ENCODE assay signal across 21 cellular contexts in genomic region chr12:25278274-25278673, GRCh38. TPM values are rescaled to one million over a fixed set of nuclear protein-coding genes. Genes with fewer than 3 reads are reported as not detected.
A peak's percentile ranks its signal among the peaks of the same experiment; 100 is the strongest.
DNase-seq lines count a peak whose midpoint lies in the region; ATAC-seq, FAIRE-seq and TF ChIP-seq lines count a peak whose summit lies in the region.
"Had no signal": no experiment of that assay in that cellular context is flagged by ENCODE, and none has a peak within 500 bp of the region (broad histone marks: within the 10 kb centered on the region; RNA-seq: fewer than 3 reads in every experiment).

No MANE protein-coding gene starts in this region.

- dilution Hi-C loops in IMR-90 (cut with HindIII; ENCODE audit: low sequenced_read_pairs, unreplicated experiment) = no loop called here

- H2AFZ ChIP-seq in HepG2 (ENCODE audit: low read length) (no peak overlapping the region), IMR-90 (replicated peaks; ENCODE audit: low read length, poor library complexity) (no peak overlapping the region), K562 (ENCODE audit: low read depth, low read length) (no peak overlapping the region), H1 (ENCODE audit: low read length) (no peak overlapping the region)

- H2BK15ac ChIP-seq in IMR-90 (ENCODE audit: low read depth, low read length) = 0 out of 3 replicates have a peak overlapping the region, but pooled peaks have one; percentile 42
- no peak overlapping the region for H2BK15ac ChIP-seq in H1 (ENCODE audit: low read length)

- H3K4me1 ChIP-seq in HepG2 (ENCODE audit: insufficient read depth, low read length) (peaks cover 12% of the 10 kb centered on the region), right lobe of liver (peaks cover 0 to 21% (median 0%) of the 10 kb centered on the region in 4 donors), IMR-90 (ENCODE audit: control insufficient read depth, insufficient read depth, low read length) (peaks cover 4% of the 10 kb centered on the region), K562 (replicated peaks in 1 of 2; ENCODE audit: control insufficient read depth in 2 of 2, insufficient read depth in 2 of 2, low read length in 2 of 2) (peaks cover 0 to 12% of the 10 kb centered on the region in 2 experiments; a peak in 4 of 5 replicates), H1 (replicated peaks in 1 of 4; ENCODE audit: control insufficient read depth in 3 of 4, insufficient read depth in 4 of 4, low read length in 3 of 4) (no peaks in the 10 kb centered on the region)

- FAIRE-seq in HepG2 (lab: Jason Lieb, UNC) (no peak), K562 (lab: Jason Lieb, UNC) (no peak), H1 (lab: Jason Lieb, UNC) (no peak)
- FAIRE-seq: D721Med, GM12891, GM19239 had no signal

- POLR2A ChIA-PET in HepG2 (lab: Yijun Ruan, JAX) = no interaction called here
- POLR2A ChIA-PET in IMR-90 (lab: Charles Lee; ENCODE audit: unreplicated experiment) = no interaction called here
- POLR2A ChIA-PET in K562 (lab: Yijun Ruan, JAX) = no interaction called here
- POLR2A ChIA-PET in H1 (lab: Charles Lee; ENCODE audit: partially characterized antibody) = no interaction called here

- H3K9ac ChIP-seq in HepG2 (ENCODE audit: insufficient read depth, low read depth, low read length) (no peak overlapping the region), IMR-90 (ENCODE audit: low read depth, low read length) (no peak overlapping the region), K562 (ENCODE audit: insufficient read depth in 1 of 2, low read depth in 2 of 2, low read length in 2 of 2) (no peak overlapping the region), H1 (replicated peaks in 1 of 4; ENCODE audit: extremely low read depth in 1 of 4, low read depth in 3 of 4, low read length in 3 of 4) (no peak overlapping the region)
- H3K9ac ChIP-seq: BLaER1 treated with 17β-estradiol and CSF1 and Interleukin-3, amounts not matched to agents 10 nM and 100 nM had no signal

- H3K4me3 ChIP-seq in HepG2 (replicated peaks in 1 of 3; ENCODE audit: insufficient read depth in 1 of 3, low read depth in 2 of 3, low read length in 3 of 3) (no peak overlapping the region), right lobe of liver (no peak overlapping the region), IMR-90 (ENCODE audit: insufficient read depth, low read depth, low read length) (no peak overlapping the region), K562 (no peak overlapping the region), H1 (ENCODE audit: extremely low read depth in 1 of 4, insufficient read depth in 2 of 4, low read depth in 3 of 4, low read length in 4 of 4) (no peak overlapping the region)
- H3K4me3 ChIP-seq: BLaER1 treated with 17β-estradiol and CSF1 and Interleukin-3, amounts not matched to agents 10 nM and 100 nM had no signal

- intact Hi-C loops in HepG2 (cut with micrococcal nuclease; ENCODE audit: unreplicated experiment) (no loop called here), right lobe of liver (cut with DNase I) (no loop called here), IMR-90 (cut with micrococcal nuclease) (no loop called here), K562 (cut with micrococcal nuclease) (no loop called here)

- no peak overlapping the region for H2BK5ac ChIP-seq in IMR-90 (ENCODE audit: low read depth, low read length, poor library complexity, severe bottlenecking)
- H2BK5ac ChIP-seq in H1 (ENCODE audit: low read depth, low read length) = no peak overlapping the region

- no peak overlapping the region for H2AK9ac ChIP-seq in IMR-90 (replicated peaks; ENCODE audit: low read depth, low read length, poor library complexity)

- H3K23ac ChIP-seq in IMR-90 (ENCODE audit: low read depth, low read length) (no peak overlapping the region), H1 (ENCODE audit: insufficient read length) (no peak overlapping the region)

- H3K23me2 ChIP-seq in H1 (ENCODE audit: low read depth, low read length) = no peaks in the 10 kb centered on the region

- H2BK20ac ChIP-seq in IMR-90 (ENCODE audit: low read depth, low read length) = no peak overlapping the region
- no peak overlapping the region for H2BK20ac ChIP-seq in H1 (ENCODE audit: low read length)

- H4K8ac ChIP-seq in IMR-90 (ENCODE audit: low read depth in 2 of 2, low read length in 2 of 2) (no peak overlapping the region), H1 (ENCODE audit: extremely low read depth, insufficient read depth, low read length) (no peak overlapping the region; the same call in 1 of the 2 replicates)

- TF ChIP-seq CTCF in HepG2 (CRISPR knock-in tag; IDR thresholded peaks at IDR 0.05) = no peak
- TF ChIP-seq CTCF in right lobe of liver (IDR thresholded peaks at IDR 0.05) = no peak
- TF ChIP-seq CTCF in IMR-90 (conservative IDR thresholded peaks at IDR 0.05; ENCODE audit: low read depth, low read length) = no peak
- no peak for TF ChIP-seq CTCF in K562 (IDR thresholded peaks at IDR 0.05 in 2 of 3, conservative IDR thresholded peaks at IDR 0.05 in 1 of 3; ENCODE audit: insufficient read depth in 2 of 3, low read depth in 1 of 3, low read length in 3 of 3)
- TF ChIP-seq CTCF in H1 (IDR thresholded peaks at IDR 0.05; ENCODE audit: control extremely low read depth in 1 of 3, insufficient read depth in 1 of 3, low read depth in 1 of 3, low read length in 3 of 3) = no peak

- H3K56ac ChIP-seq in IMR-90 (ENCODE audit: extremely low read depth, insufficient read depth, low read length) = no peak overlapping the region
- no peak overlapping the region for H3K56ac ChIP-seq in H1 (replicated peaks; ENCODE audit: insufficient read length, low read depth, low read length)

- CTCF ChIA-PET in HepG2 (lab: Yijun Ruan, JAX; ENCODE audit: low intra/inter-chr PET ratio, low total read pairs) = no interaction called here
- CTCF ChIA-PET in IMR-90 (lab: Yijun Ruan, JAX) = no interaction called here
- CTCF ChIA-PET in K562 (lab: Yijun Ruan, JAX; ENCODE audit: low intra/inter-chr PET ratio) = no interaction called here
- CTCF ChIA-PET in H1 (lab: Charles Lee; ENCODE audit: partially characterized antibody) = no interaction called here

- 62% methylated on average over 6 of the region's 6 CpGs for WGBS in HepG2 (ENCODE audit: low lambda C conversion rate)
- WGBS in right lobe of liver (ENCODE audit: insufficient coverage, low coverage, low lambda C conversion rate, missing lambda C conversion rate) = 89% methylated on average over 6 of the region's 6 CpGs
- WGBS in IMR-90 (ENCODE audit: extremely low coverage in 2 of 2, insufficient read length in 1 of 2), 2 experiments = no CpG with 5 or more reads among the region's 6 CpGs
- 50% methylated on average over 6 of the region's 6 CpGs for WGBS in K562 (ENCODE audit: insufficient coverage, low coverage, missing lambda C conversion rate)
- WGBS in H1 (ENCODE audit: extremely low coverage in 1 of 2, insufficient coverage in 1 of 2, insufficient read length in 1 of 2, insufficient replicate concordance in 2 of 2, low coverage in 1 of 2, low lambda C conversion rate in 2 of 2, missing lambda C conversion rate in 1 of 2), 2 experiments = 94% methylated on average over 6 of the region's 6 CpGs; no CpG with 5 or more reads in 1 of the 2 experiments

- H4K5ac ChIP-seq in IMR-90 (ENCODE audit: low read depth, low read length) = no peak overlapping the region
- H4K5ac ChIP-seq in H1 (ENCODE audit: insufficient read length, low read depth, low read length) = no peak overlapping the region

- H4K20me1 ChIP-seq in HepG2 (ENCODE audit: insufficient read depth, low read length) (no peaks in the 10 kb centered on the region), IMR-90 (ENCODE audit: insufficient read depth, low read length) (peaks cover 3% of the 10 kb centered on the region; the same call in 1 of the 2 replicates), K562 (replicated peaks; ENCODE audit: control insufficient read depth, insufficient read depth, low read length) (no peaks in the 10 kb centered on the region), H1 (replicated peaks in 1 of 2; ENCODE audit: control insufficient read depth in 1 of 2, insufficient read depth in 2 of 2, low read length in 2 of 2) (no peaks in the 10 kb centered on the region)
- H4K20me1 ChIP-seq: BLaER1 treated with 17β-estradiol and CSF1 and Interleukin-3, amounts not matched to agents 10 nM and 100 nM had no signal

- H2BK120ac ChIP-seq in IMR-90 (ENCODE audit: low read depth, low read length) (no peak overlapping the region), H1 (replicated peaks; ENCODE audit: low read depth, low read length) (no peak overlapping the region)

- H2BK12ac ChIP-seq in H1 (ENCODE audit: low read depth, low read length) = no peak overlapping the region

- H3K9me1 ChIP-seq in IMR-90 (ENCODE audit: insufficient read depth, low read length) = no peaks in the 10 kb centered on the region
- H3K9me1 ChIP-seq in K562 (ENCODE audit: control insufficient read depth, insufficient read depth, low read length) = no peaks in the 10 kb centered on the region

- H3K79me2 ChIP-seq in HepG2 (ENCODE audit: insufficient read depth, low read length) (no peaks in the 10 kb centered on the region), K562 (ENCODE audit: control insufficient read depth, insufficient read depth, low read length) (no peaks in the 10 kb centered on the region), H1 (ENCODE audit: control insufficient read depth in 1 of 2, insufficient read depth in 2 of 2, low read length in 2 of 2) (no peaks in the 10 kb centered on the region)

- no peak overlapping the region for H4K91ac ChIP-seq in IMR-90 (ENCODE audit: insufficient read depth, low read depth, low read length)
- H4K91ac ChIP-seq in H1 (replicated peaks; ENCODE audit: insufficient read length, low read length) = no peak overlapping the region

- no peak for DNase-seq in HepG2 (ENCODE audit: low spot score)
- DNase-seq in right lobe of liver = no peak
- no peak for DNase-seq in IMR-90
- no peak for DNase-seq in K562 (ENCODE audit: extremely low read depth in 1 of 4, low spot score in 3 of 4)
- no peak for DNase-seq in H1 (ENCODE audit: low read depth in 1 of 2, low spot score in 2 of 2)
- no peak for DNase-seq in glomerular visceral epithelial cell (ENCODE audit: extremely low spot score)
- DNase-seq: 8988T; AML-193; Caco-2; Calu3; CD4-positive, alpha-beta T cell; CD8-positive, alpha-beta T cell; DMS79 treated with DMSO at 0.1 percent for 48 hours; GF-D8 had no signal

- TF ChIP-seq RAD21 in HepG2 (CRISPR knock-in tag; IDR thresholded peaks at IDR 0.05) (no peak), IMR-90 (IDR thresholded peaks at IDR 0.05; ENCODE audit: low read length) (no peak), K562 (CRISPR knock-in tag; conservative IDR thresholded peaks at IDR 0.05 in 1 of 2, IDR thresholded peaks at IDR 0.05 in 1 of 2) (no peak), H1 (IDR thresholded peaks at IDR 0.05 in 1 of 2, conservative IDR thresholded peaks at IDR 0.05 in 1 of 2; ENCODE audit: low read depth in 2 of 2, low read length in 2 of 2) (no peak)

- in situ Hi-C loops in HepG2 (cut with HindIII; ENCODE audit: extremely low pct_ligation_motif_present, low pct_unique_long_range_greater_than_20kb) (no loop called here), IMR-90 (cut with MboI; ENCODE audit: low sequenced_read_pairs) (no loop called here), K562 (cut with MboI) (no loop called here)

- H3K36me3 ChIP-seq in HepG2 (replicated peaks in 1 of 2; ENCODE audit: control insufficient read depth in 1 of 2, insufficient read depth in 2 of 2, low read length in 2 of 2) (no peaks in the 10 kb centered on the region), right lobe of liver (no peaks in the 10 kb centered on the region), IMR-90 (ENCODE audit: control insufficient read depth, insufficient read depth, low read length) (no peaks in the 10 kb centered on the region), K562 (ENCODE audit: control insufficient read depth, insufficient read depth, low read length) (no peaks in the 10 kb centered on the region), H1 (ENCODE audit: control insufficient read depth in 2 of 4, insufficient read depth in 4 of 4, low read length in 3 of 4) (no peaks in the 10 kb centered on the region)
- H3K36me3 ChIP-seq: BLaER1 treated with 17β-estradiol and CSF1 and Interleukin-3, amounts not matched to agents 10 nM and 100 nM had no signal

- H2AK5ac ChIP-seq in IMR-90 (ENCODE audit: low read depth, low read length) = peak overlapping the region; percentile 30; the same call in 1 of the 2 replicates
- no peak overlapping the region for H2AK5ac ChIP-seq in H1 (ENCODE audit: low read depth, low read length)

- no peaks in the 10 kb centered on the region for H3K27me3 ChIP-seq in HepG2 (ENCODE audit: control insufficient read depth in 1 of 2, insufficient read depth in 2 of 2, low read length in 2 of 2)
- H3K27me3 ChIP-seq in right lobe of liver = no peaks in the 10 kb centered on the region
- no peaks in the 10 kb centered on the region for H3K27me3 ChIP-seq in IMR-90 (ENCODE audit: control insufficient read depth, insufficient read depth, low read length)
- H3K27me3 ChIP-seq in K562 (ENCODE audit: control insufficient read depth in 2 of 2, insufficient read depth in 2 of 2, low read length in 2 of 2) = peaks cover 0 to 4% of the 10 kb centered on the region in 2 experiments; a peak in 2 of 5 replicates
- H3K27me3 ChIP-seq in H1 (replicated peaks in 1 of 4; ENCODE audit: control insufficient read depth in 3 of 4, extremely low read depth in 1 of 4, insufficient read depth in 3 of 4, low read length in 3 of 4) = no peaks in the 10 kb centered on the region
- H3K27me3 ChIP-seq: BLaER1 treated with 17β-estradiol and CSF1 and Interleukin-3, amounts not matched to agents 10 nM and 100 nM had no signal

- BruUV-seq in HepG2 (replicated peaks; lab: Mats Ljungman, UMichigan) (no TSS peak), IMR-90 (replicated peaks; lab: Mats Ljungman, UMichigan) (no TSS peak), K562 (replicated peaks; lab: Mats Ljungman, UMichigan) (no TSS peak)

- H3K18ac ChIP-seq in IMR-90 (ENCODE audit: low read depth, low read length) (no peak overlapping the region), H1 (ENCODE audit: extremely low read depth, low read length) (no peak overlapping the region)

- H3K4ac ChIP-seq in IMR-90 (ENCODE audit: low read depth, low read length) (peak overlapping the region; percentile 51; the same call in 1 of the 2 replicates), H1 (replicated peaks; ENCODE audit: insufficient read length, low read depth, low read length) (no peak overlapping the region)

- H3K9me3 ChIP-seq in HepG2 (ENCODE audit: low read length) (no peaks in the 10 kb centered on the region), right lobe of liver (no peaks in the 10 kb centered on the region), IMR-90 (ENCODE audit: control insufficient read depth, insufficient read depth, low read length) (no peaks in the 10 kb centered on the region), K562 (replicated peaks; ENCODE audit: control insufficient read depth, insufficient read depth, low read depth, low read length) (no peaks in the 10 kb centered on the region), H1 (ENCODE audit: insufficient read depth in 2 of 2, low read depth in 1 of 2, low read length in 1 of 2) (no peaks in the 10 kb centered on the region)
- H3K9me3 ChIP-seq: BLaER1 treated with 17β-estradiol and CSF1 and Interleukin-3, amounts not matched to agents 10 nM and 100 nM; Caco-2 had no signal

- H3K4me2 ChIP-seq in HepG2 (ENCODE audit: low read depth, low read length) (no peak overlapping the region), IMR-90 (ENCODE audit: low read depth, low read length) (no peak overlapping the region), K562 (ENCODE audit: insufficient read depth, low read length) (no peak overlapping the region), H1 (ENCODE audit: insufficient read depth in 1 of 2, low read depth in 2 of 2, low read length in 2 of 2) (no peak overlapping the region)
- H3K4me2 ChIP-seq: BLaER1 treated with 17β-estradiol and CSF1 and Interleukin-3, amounts not matched to agents 10 nM and 100 nM had no signal

- H3K14ac ChIP-seq in IMR-90 (replicated peaks; ENCODE audit: low read depth, low read length) (no peak overlapping the region), H1 (ENCODE audit: insufficient read length) (no peak overlapping the region)

- TF ChIP-seq POLR2A in HepG2 (IDR thresholded peaks at IDR 0.05; ENCODE audit: insufficient read depth in 1 of 2, low read depth in 2 of 2, low read length in 2 of 2) = no peak
- no peak for TF ChIP-seq POLR2A in right lobe of liver (IDR thresholded peaks at IDR 0.05)
- TF ChIP-seq POLR2A in IMR-90 (IDR thresholded peaks at IDR 0.05; ENCODE audit: low read depth, low read length) = no peak
- no peak for TF ChIP-seq POLR2A in K562 (conservative IDR thresholded peaks at IDR 0.05)
- no peak for TF ChIP-seq POLR2A in H1 (IDR thresholded peaks at IDR 0.05; ENCODE audit: control extremely low read depth in 1 of 2, low read depth in 2 of 2, low read length in 2 of 2)

- H3K79me1 ChIP-seq in IMR-90 (ENCODE audit: low read depth in 1 of 2, low read length in 2 of 2) = no peaks in the 10 kb centered on the region
- no peaks in the 10 kb centered on the region for H3K79me1 ChIP-seq in H1 (ENCODE audit: low read depth, low read length)

- H3K27ac ChIP-seq in HepG2 (ENCODE audit: extremely low read length, insufficient read depth, low read length) (no peak overlapping the region), right lobe of liver (no peak overlapping the region), IMR-90 (ENCODE audit: insufficient read depth, low read length) (no peak overlapping the region), K562 (ENCODE audit: extremely low read depth, low read depth, low read length) (no peak overlapping the region), H1 (ENCODE audit: low read depth, low read length) (no peak overlapping the region)
- H3K27ac ChIP-seq: BLaER1 treated with 17β-estradiol and CSF1 and Interleukin-3, amounts not matched to agents 10 nM and 100 nM; C4-2B had no signal

- no peak for ATAC-seq in HepG2
- ATAC-seq in right lobe of liver = no peak
- no peak for ATAC-seq in IMR-90 (ENCODE audit: low read depth)
- no peak for ATAC-seq in K562
- ATAC-seq in HG03025 (IDR thresholded peaks at IDR 0.05; ENCODE audit: low FRiP score, unreplicated experiment) = no peak
- ATAC-seq in GM19395 (IDR thresholded peaks at IDR 0.05; ENCODE audit: unreplicated experiment) = no peak
- ATAC-seq: CD8-positive, alpha-beta T cell had no signal

- no peak for TF ChIP-seq EP300 in HepG2 (IDR thresholded peaks at IDR 0.05; ENCODE audit: low read depth in 2 of 2, low read length in 2 of 2)
- TF ChIP-seq EP300 in HepG2 (CRISPR knock-in tag; IDR thresholded peaks at IDR 0.05; ENCODE audit: borderline replicate concordance) = no peak
- no peak for TF ChIP-seq EP300 in K562 (IDR thresholded peaks at IDR 0.05; ENCODE audit: low read length)
- no peak for TF ChIP-seq EP300 in H1 (IDR thresholded peaks at IDR 0.05; ENCODE audit: borderline replicate concordance in 1 of 2, low read depth in 2 of 2, low read length in 2 of 2)

RNA-seq across cellular contexts. Expression of gene KRAS, which starts 27.5 kb away (rescaled TPM):
- 9.8 and 18.4 TPM in 2 replicates for total RNA-seq in HepG2 (2016; rRNA removed; fragmentation: Illumina TruSeq; extraction: Trizol)
- 0.81 and 0.97 TPM in 2 replicates for total RNA-seq in HepG2 (2016; cell fraction: cytosol; rRNA removed; fragmentation: Illumina TruSeq; extraction: Trizol; ENCODE audit: low read depth)
- 10.0 and 16.0 TPM in 2 replicates for total RNA-seq in HepG2 (2016; cell fraction: insoluble cytoplasmic fraction; rRNA removed; fragmentation: Illumina TruSeq; extraction: Trizol)
- total RNA-seq in HepG2 (2016; cell fraction: membrane; rRNA removed; fragmentation: Illumina TruSeq; extraction: Trizol) = 6.8 and 7.2 TPM in 2 replicates
- total RNA-seq in HepG2 (2016; cell fraction: nucleus; rRNA removed; fragmentation: Illumina TruSeq; extraction: Trizol) = 10.7 and 12.1 TPM in 2 replicates
- 6.0 and 6.5 TPM in 2 replicates for polyA plus RNA-seq in HepG2 (2011; rRNA removed)
- 2.7 and 4.7 TPM in 2 replicates for polyA plus RNA-seq in HepG2 (2011; cell fraction: cytosol; rRNA removed)
- 1.8 and 2.7 TPM in 2 replicates for polyA plus RNA-seq in HepG2 (2011; cell fraction: nucleus; rRNA removed)
- polyA plus RNA-seq in HepG2 (2012) = 5.8 and 6.5 TPM in 2 replicates
- 0.63 and 0.87 TPM in 2 replicates for polyA plus RNA-seq in HepG2 (2016; cell fraction: cytosol; fragmentation: Illumina TruSeq; extraction: Trizol; ENCODE audit: low read depth)
- 18.9 and 21.1 TPM in 2 replicates for polyA plus RNA-seq in HepG2 (2016; cell fraction: insoluble cytoplasmic fraction; fragmentation: Illumina TruSeq; extraction: Trizol; ENCODE audit: low read depth)
- polyA plus RNA-seq in HepG2 (2016; cell fraction: membrane; fragmentation: Illumina TruSeq; extraction: Trizol; ENCODE audit: low read depth) = 3.4 and 3.6 TPM in 2 replicates
- 12.7 and 13.6 TPM in 2 replicates for polyA plus RNA-seq in HepG2 (2016; cell fraction: nucleus; fragmentation: Illumina TruSeq; extraction: Trizol; ENCODE audit: insufficient read depth, low read depth)
- polyA minus RNA-seq in HepG2 (2011; rRNA and poly(A)+ RNA removed; ENCODE audit: low replicate concordance) = 3.6 and 6.6 TPM in 2 replicates
- 6.2 and 7.1 TPM in 2 replicates for polyA minus RNA-seq in HepG2 (2011; cell fraction: cytosol; rRNA and poly(A)+ RNA removed)
- polyA minus RNA-seq in HepG2 (2011; cell fraction: nucleus; rRNA and poly(A)+ RNA removed) = 13.3 and 14.0 TPM in 2 replicates
- 10 to 100 TPM; 10.1 to 28.8 (median 10.9) TPM for total RNA-seq in right lobe of liver
- total RNA-seq in IMR-90 (2012; rRNA removed) = 9.3 and 20.0 TPM in 2 replicates
- polyA plus RNA-seq in IMR-90 (2012; rRNA removed) = 8.1 and 10.7 TPM in 2 replicates
- polyA plus RNA-seq in IMR-90 (2012; cell fraction: cytosol; rRNA removed) = 2.6 and 3.5 TPM in 2 replicates
- polyA plus RNA-seq in IMR-90 (2012; cell fraction: nucleus; rRNA removed; ENCODE audit: low replicate concordance) = 1.7 and 7.4 TPM in 2 replicates
- total RNA-seq in K562 (2011; cell fraction: chromatin; rRNA removed; ENCODE audit: low replicate concordance) = 3.7 and 16.4 TPM in 2 replicates
- total RNA-seq in K562 (2011; cell fraction: nucleolus; rRNA removed) = 1.7 and 3.3 TPM in 2 replicates
- total RNA-seq in K562 (2011; cell fraction: nucleoplasm; rRNA removed) = 10.5 and 22.4 TPM in 2 replicates
- total RNA-seq in K562 (2014; rRNA removed) = 7.2 and 8.1 TPM in 2 replicates
- total RNA-seq in K562 (2014; rRNA removed; fragmentation: Illumina TruSeq; extraction: Trizol) = 14.9 and 18.9 TPM in 2 replicates
- total RNA-seq in K562 (2015; rRNA removed; fragmentation: Illumina TruSeq; extraction: Trizol) = 12.2 and 12.7 TPM in 2 replicates
- 16.5 and 19.0 TPM in 2 replicates for total RNA-seq in K562 (2021)
- polyA plus RNA-seq in K562 (2011; rRNA removed) = 15.8 and 21.2 TPM in 2 replicates
- 5.2 and 11.1 TPM in 2 replicates for polyA plus RNA-seq in K562 (2011; cell fraction: cytosol; rRNA removed)
- polyA plus RNA-seq in K562 (2011; cell fraction: nucleus; rRNA removed) = 2.9 and 5.5 TPM in 2 replicates
- 10.2 and 10.3 TPM in 2 replicates for polyA plus RNA-seq in K562 (2012)
- 17.6 and 19.8 TPM in 2 replicates for polyA plus RNA-seq in K562 (2014; fragmentation: Illumina TruSeq; extraction: Trizol)
- 1 to 10 TPM; 7.4 to 8.4 TPM for polyA plus RNA-seq in K562 (2014; fragmentation: Nextera tagmentation; extraction: Ambion mirVana)
- 11.5 and 12.2 TPM in 2 replicates for polyA plus RNA-seq in K562 (2014; rRNA removed)
- polyA minus RNA-seq in K562 (2011; rRNA and poly(A)+ RNA removed) = 16.2 and 19.1 TPM in 2 replicates
- polyA minus RNA-seq in K562 (2011; cell fraction: cytosol; rRNA and poly(A)+ RNA removed) = 8.9 and 11.5 TPM in 2 replicates
- polyA minus RNA-seq in K562 (2011; cell fraction: nucleus; rRNA and poly(A)+ RNA removed) = 6.1 and 9.4 TPM in 2 replicates
- total RNA-seq in H1 (2021; fragmentation: NEBNext Ultra II Directional; extraction: Animal tissue kit (Norgen Biotek cat#: 25700)) = 62.9 and 64.6 TPM in 2 replicates
- polyA plus RNA-seq in H1 (2011; rRNA removed) = 15.8 and 24.8 TPM in 2 replicates
- 25.8 TPM for polyA plus RNA-seq in H1 (2011; cell fraction: cytosol; rRNA removed)
- polyA plus RNA-seq in H1 (2011; cell fraction: nucleus; rRNA removed) = 10.7 TPM
- 15.2 to 33.8 TPM (median 19.6 TPM) in 4 replicates for polyA plus RNA-seq in H1 (2012, experiment 1 of 2)
- 3.0 TPM for polyA plus RNA-seq in H1 (2012, experiment 2 of 2)
- polyA plus RNA-seq in H1 (2013, experiment 1 of 2) = 57.0 TPM
- 56.3 TPM for polyA plus RNA-seq in H1 (2013, experiment 2 of 2)
- 23.7 and 32.2 TPM in 2 replicates for polyA minus RNA-seq in H1 (2011; rRNA and poly(A)+ RNA removed)
- 22.0 TPM for polyA minus RNA-seq in H1 (2011; cell fraction: cytosol; rRNA and poly(A)+ RNA removed)
- 31.2 TPM for polyA minus RNA-seq in H1 (2011; cell fraction: nucleus; rRNA and poly(A)+ RNA removed)

Comparison
In these comparisons a context has a peak if more than half of its experiments do, and no peak if none do; other contexts are left out.
1. Of the 241 proteins assayed by ChIP-seq in both HepG2 and K562: peak only in HepG2: none; only in K562: MAFG; in both: MAFF and MAFK; in neither: 238.